In genomic region chr6:51856508-51856907, GRCh38 we compare ENCODE assay signal across 34 cellular contexts.
"Had no signal": no experiment of that assay in that cellular context is flagged by ENCODE, and none has a peak within 500 bp of the region (broad histone marks: within the 10 kb centered on the region; RNA-seq: fewer than 3 reads in every experiment).

No MANE protein-coding gene starts in this region.

- H3K4me3 ChIP-seq: ascending aorta, cardiac muscle cell had no signal

- H3K27ac ChIP-seq: ascending aorta, cardiac muscle cell had no signal

- H3K27me3 Mint-ChIP-seq: activated naive CD4-positive, alpha-beta T cell treated with anti-CD3 and anti-CD28 coated beads, Interleukin-2, amount 10 ng/mL, durations not matched to agents 7 days and 5 days; activated naive CD8-positive, alpha-beta T cell treated with anti-CD3 and anti-CD28 coated beads, Interleukin-2, amount 10 ng/mL, durations not matched to agents 7 days and 5 days had no signal

- H3K36me3 Mint-ChIP-seq: activated CD8-positive, alpha-beta memory T cell treated with anti-CD3 and anti-CD28 coated beads, Interleukin-2, amount 10 ng/mL, durations not matched to agents 7 days and 5 days; activated naive CD4-positive, alpha-beta T cell treated with anti-CD3 and anti-CD28 coated beads, Interleukin-2, amount 10 ng/mL, durations not matched to agents 7 days and 5 days; activated naive CD4-positive, alpha-beta T cell treated with anti-CD3 and anti-CD28 coated beads, Interleukin-2, amount 50 U/mL, for 24 hours; activated naive CD8-positive, alpha-beta T cell treated with anti-CD3 and anti-CD28 coated beads, Interleukin-2, amount 10 ng/mL, durations not matched to agents 7 days and 5 days had no signal

- FAIRE-seq: bronchial epithelial cell had no signal

- H3K27me3 ChIP-seq: ascending aorta, cardiac muscle cell had no signal

- H3K9me3 ChIP-seq: ascending aorta had no signal

- H3K36me3 ChIP-seq: ascending aorta, cardiac muscle cell had no signal

- H3K9me3 Mint-ChIP-seq: activated B cell treated with CpG ODN at 0.5 μM for 24 hours; activated CD4-positive, alpha-beta memory T cell treated with anti-CD3 and anti-CD28 coated beads, Interleukin-2, amount 10 ng/mL, durations not matched to agents 7 days and 5 days; activated CD4-positive, alpha-beta T cell treated with anti-CD3 and anti-CD28 coated beads, Interleukin-2, amount 10 ng/mL, durations not matched to agents 7 days and 5 days; activated naive CD4-positive, alpha-beta T cell treated with anti-CD3 and anti-CD28 coated beads, Interleukin-2, amount 10 ng/mL, durations not matched to agents 7 days and 5 days; activated naive CD4-positive, alpha-beta T cell treated with anti-CD3 and anti-CD28 coated beads, Interleukin-2, amount 50 U/mL, for 24 hours; activated naive CD8-positive, alpha-beta T cell treated with anti-CD3 and anti-CD28 coated beads, Interleukin-2, amount 10 ng/mL, durations not matched to agents 7 days and 5 days; activated naive CD8-positive, alpha-beta T cell treated with anti-CD3 and anti-CD28 coated beads, Interleukin-2, amount 50 U/mL, for 24 hours; activated T-cell treated with anti-CD3 and anti-CD28 coated beads, Interleukin-2, amount 50 U/mL, for 24 hours; activated T-helper 2 cell treated with anti-CD3 and anti-CD28 coated beads, Interferon-gamma antibody, Interleukin-2, Interleukin-4, amounts not matched to agents 10 μg/mL and 5 μg/mL and 100 μg/mL, durations not matched to agents 14 hours and 24 hours and 36 hours; central memory CD8-positive, alpha-beta T cell; T-helper 1 cell treated with Interleukin-12 subunit alpha and Interleukin-12 subunit beta and Interleukin-4 antibody, amounts not matched to agents 30 μg/mL and 1 μg/mL, for 36 hours; T-helper 2 cell treated with Interferon-gamma antibody and Interleukin-4, amounts not matched to agents 5 μg/mL and 100 μg/mL, for 36 hours had no signal

- H3K4me3 Mint-ChIP-seq: activated B cell treated with CpG ODN at 0.5 μM for 24 hours; activated CD4-positive, alpha-beta memory T cell treated with anti-CD3 and anti-CD28 coated beads, Interleukin-2, amount 10 ng/mL, durations not matched to agents 7 days and 5 days; activated CD4-positive, alpha-beta T cell treated with anti-CD3 and anti-CD28 coated beads, Interleukin-2, amount 10 ng/mL, durations not matched to agents 7 days and 5 days; activated CD8-positive, alpha-beta memory T cell treated with anti-CD3 and anti-CD28 coated beads, Interleukin-2, amount 10 ng/mL, durations not matched to agents 7 days and 5 days; activated CD8-positive, alpha-beta T cell treated with anti-CD3 and anti-CD28 coated beads, Interleukin-2, amount 10 ng/mL, durations not matched to agents 7 days and 5 days; activated naive CD4-positive, alpha-beta T cell treated with anti-CD3 and anti-CD28 coated beads, Interleukin-2, amount 10 ng/mL, durations not matched to agents 7 days and 5 days; activated naive CD4-positive, alpha-beta T cell treated with anti-CD3 and anti-CD28 coated beads, Interleukin-2, amount 50 U/mL, for 24 hours; activated naive CD8-positive, alpha-beta T cell; activated naive CD8-positive, alpha-beta T cell treated with anti-CD3 and anti-CD28 coated beads, Interleukin-2, amount 10 ng/mL, durations not matched to agents 7 days and 5 days; activated naive CD8-positive, alpha-beta T cell treated with anti-CD3 and anti-CD28 coated beads, Interleukin-2, amount 50 U/mL, for 24 hours; activated T-cell treated with anti-CD3 and anti-CD28 coated beads, Interleukin-2, amount 50 U/mL, for 24 hours; brain; central memory CD8-positive, alpha-beta T cell; T-helper 1 cell treated with Interleukin-12 subunit alpha and Interleukin-12 subunit beta and Interleukin-4 antibody, amounts not matched to agents 30 μg/mL and 1 μg/mL, for 36 hours; T-helper 2 cell treated with Interferon-gamma antibody and Interleukin-4, amounts not matched to agents 5 μg/mL and 100 μg/mL, for 36 hours had no signal

- ATAC-seq: activated CD8-positive, alpha-beta memory T cell treated with anti-CD3 and anti-CD28 coated beads, Interleukin-2, amount 10 ng/mL, durations not matched to agents 7 days and 5 days; activated CD8-positive, alpha-beta T cell treated with anti-CD3 and anti-CD28 coated beads, Interleukin-2, amount 10 ng/mL, durations not matched to agents 7 days and 5 days; activated naive CD8-positive, alpha-beta T cell treated with anti-CD3 and anti-CD28 coated beads, Interleukin-2, amount 50 U/mL, for 24 hours had no signal

- H3K4me1 Mint-ChIP-seq: activated B cell treated with CpG ODN at 0.5 μM for 24 hours; activated CD4-positive, alpha-beta memory T cell treated with anti-CD3 and anti-CD28 coated beads, Interleukin-2, amount 10 ng/mL, durations not matched to agents 7 days and 5 days; activated CD4-positive, alpha-beta T cell treated with anti-CD3 and anti-CD28 coated beads, Interleukin-2, amount 10 ng/mL, durations not matched to agents 7 days and 5 days; activated CD8-positive, alpha-beta memory T cell treated with anti-CD3 and anti-CD28 coated beads, Interleukin-2, amount 10 ng/mL, durations not matched to agents 7 days and 5 days; activated naive CD4-positive, alpha-beta T cell treated with anti-CD3 and anti-CD28 coated beads, Interleukin-2, amount 10 ng/mL, durations not matched to agents 7 days and 5 days; activated naive CD4-positive, alpha-beta T cell treated with anti-CD3 and anti-CD28 coated beads, Interleukin-2, amount 50 U/mL, for 24 hours; activated naive CD8-positive, alpha-beta T cell treated with anti-CD3 and anti-CD28 coated beads, Interleukin-2, amount 10 ng/mL, durations not matched to agents 7 days and 5 days; activated naive CD8-positive, alpha-beta T cell treated with anti-CD3 and anti-CD28 coated beads, Interleukin-2, amount 50 U/mL, for 24 hours had no signal

- DNase-seq: activated B cell treated with CpG ODN at 0.5 μM for 24 hours; activated CD4-positive, alpha-beta memory T cell treated with anti-CD3 and anti-CD28 coated beads, Interleukin-2, amount 10 ng/mL, durations not matched to agents 7 days and 5 days; activated CD4-positive, alpha-beta T cell treated with anti-CD3 and anti-CD28 coated beads for 4 hours; activated CD4-positive, alpha-beta T cell treated with anti-CD3 and anti-CD28 coated beads, Interleukin-2, amount 10 ng/mL, durations not matched to agents 7 days and 5 days; activated CD4-positive, alpha-beta T cell treated with anti-CD3 and anti-CD28 coated beads, Interleukin-2, amount 50 U/mL, for 48 hours; activated CD4-positive, CD25-positive, alpha-beta regulatory T cell treated with anti-CD3 and anti-CD28 coated beads, Interleukin-2, amount 50 U/mL, for 72 hours; activated CD8-positive, alpha-beta memory T cell treated with anti-CD3 and anti-CD28 coated beads for 24 hours; activated CD8-positive, alpha-beta memory T cell treated with anti-CD3 and anti-CD28 coated beads, Interleukin-2, amount 10 ng/mL, durations not matched to agents 7 days and 5 days; activated CD8-positive, alpha-beta memory T cell treated with anti-CD3 and anti-CD28 coated beads, Interleukin-2, amount 50 U/mL, for 48 hours; activated CD8-positive, alpha-beta T cell treated with anti-CD3 and anti-CD28 coated beads, Interleukin-2, amount 10 ng/mL, durations not matched to agents 7 days and 5 days; activated effector memory CD4-positive, alpha-beta T cell treated with Interleukin-2 at 50 U/mL for 16 hours; activated gamma-delta T cell; activated naive CD4-positive, alpha-beta T cell treated with anti-CD3 and anti-CD28 coated beads, Interleukin-2, amount 10 ng/mL, durations not matched to agents 7 days and 5 days; activated naive CD4-positive, alpha-beta T cell treated with Interleukin-2 at 50 U/mL for 16 hours; activated naive CD8-positive, alpha-beta T cell treated with anti-CD3 and anti-CD28 coated beads, Interleukin-2, amount 10 ng/mL, durations not matched to agents 7 days and 5 days; activated naive CD8-positive, alpha-beta T cell treated with anti-CD3 and anti-CD28 coated beads, Interleukin-2, amount 50 U/mL, for 24 hours; activated T-cell treated with anti-CD3 and anti-CD28 coated beads, Interleukin-2, amount 50 U/mL, for 24 hours; activated T-cell treated with anti-CD3 and anti-CD28 coated beads, Interleukin-2, amount 50 U/mL, for 48 hours; amygdala; anterior cingulate cortex; caudate nucleus; cerebellar nuclear complex; T-helper 1 cell; T-helper 9 cell had no signal

- H3K27ac Mint-ChIP-seq: activated B cell treated with CpG ODN at 0.5 μM for 24 hours; activated CD4-positive, alpha-beta memory T cell treated with anti-CD3 and anti-CD28 coated beads, Interleukin-2, amount 10 ng/mL, durations not matched to agents 7 days and 5 days; activated CD4-positive, alpha-beta T cell treated with anti-CD3 and anti-CD28 coated beads, Interleukin-2, amount 10 ng/mL, durations not matched to agents 7 days and 5 days; activated CD8-positive, alpha-beta memory T cell treated with anti-CD3 and anti-CD28 coated beads, Interleukin-2, amount 10 ng/mL, durations not matched to agents 7 days and 5 days; activated CD8-positive, alpha-beta T cell treated with anti-CD3 and anti-CD28 coated beads, Interleukin-2, amount 10 ng/mL, durations not matched to agents 7 days and 5 days; activated naive CD4-positive, alpha-beta T cell treated with anti-CD3 and anti-CD28 coated beads, Interleukin-2, amount 10 ng/mL, durations not matched to agents 7 days and 5 days; activated naive CD4-positive, alpha-beta T cell treated with anti-CD3 and anti-CD28 coated beads, Interleukin-2, amount 50 U/mL, for 24 hours; activated naive CD8-positive, alpha-beta T cell; activated naive CD8-positive, alpha-beta T cell treated with anti-CD3 and anti-CD28 coated beads, Interleukin-2, amount 10 ng/mL, durations not matched to agents 7 days and 5 days; activated naive CD8-positive, alpha-beta T cell treated with anti-CD3 and anti-CD28 coated beads, Interleukin-2, amount 50 U/mL, for 24 hours; activated T-cell treated with anti-CD3 and anti-CD28 coated beads, Interleukin-2, amount 50 U/mL, for 24 hours; activated T-helper 2 cell treated with anti-CD3 and anti-CD28 coated beads, Interferon-gamma antibody, Interleukin-2, Interleukin-4, amounts not matched to agents 10 μg/mL and 5 μg/mL and 100 μg/mL, durations not matched to agents 14 hours and 24 hours and 36 hours; brain; T-helper 1 cell treated with Interleukin-12 subunit alpha and Interleukin-12 subunit beta and Interleukin-4 antibody, amounts not matched to agents 30 μg/mL and 1 μg/mL, for 36 hours; T-helper 2 cell treated with Interferon-gamma antibody and Interleukin-4, amounts not matched to agents 5 μg/mL and 100 μg/mL, for 36 hours had no signal
